ENCODE assay signal across 8 cellular contexts in the genomic region with DNA sequence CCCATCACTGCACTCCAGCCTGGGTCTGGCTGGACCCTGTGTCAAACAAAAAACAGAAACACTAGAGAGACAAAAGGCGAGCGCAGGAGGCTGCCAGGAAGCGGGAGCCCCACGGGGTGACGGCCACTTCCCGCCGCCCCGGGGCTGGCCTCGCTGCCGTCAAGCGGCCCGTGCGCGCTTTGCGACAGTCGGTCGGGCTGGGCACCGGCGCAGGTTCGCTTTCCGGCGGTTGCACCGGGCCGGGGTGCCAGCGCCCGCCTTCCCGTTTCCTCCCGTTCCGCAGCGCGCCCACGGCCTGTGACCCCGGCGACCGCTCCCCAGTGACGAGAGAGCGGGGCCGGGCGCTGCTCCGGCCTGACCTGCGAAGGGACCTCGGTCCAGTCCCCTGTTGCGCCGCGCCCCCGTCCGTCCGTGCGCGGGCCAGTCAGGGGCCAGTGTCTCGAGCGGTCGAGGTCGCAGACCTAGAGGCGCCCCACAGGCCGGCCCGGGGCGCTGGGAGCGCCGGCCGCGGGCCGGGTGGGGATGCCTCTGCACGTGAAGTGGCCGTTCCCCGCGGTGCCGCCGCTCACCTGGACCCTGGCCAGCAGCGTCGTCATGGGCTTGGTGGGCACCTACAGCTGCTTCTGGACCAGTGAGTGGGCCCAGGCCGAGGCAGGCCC. TPM values are rescaled to one million over a fixed set of nuclear protein-coding genes. Genes with fewer than 3 reads are reported as not detected.
DNase-seq lines count a peak whose midpoint lies in the region; ATAC-seq and TF ChIP-seq lines count a peak whose summit lies in the region.

A gene (plus strand): TSS at position 218 of the 659 bp plus-strand sequence. CDS start 305 bp downstream, at position 523.

- peak; percentile 23 for ATAC-seq in foreskin keratinocyte

- H3K27me3 ChIP-seq in BJ (ENCODE audit: control insufficient read depth, insufficient read depth, low read length) (no peaks in the 10 kb centered on the region), HUES64 (ENCODE audit: insufficient read depth, low read length) (no peaks in the 10 kb centered on the region), foreskin keratinocyte (no peaks in the 10 kb centered on the region), testis (no peaks in the 10 kb centered on the region)

- H3K4me1 ChIP-seq in HUES64 (ENCODE audit: insufficient read depth, low read length) (peaks cover 4% of the 10 kb centered on the region; the same call in 1 of the 2 replicates), foreskin keratinocyte (no peaks in the 10 kb centered on the region), testis (no peaks in the 10 kb centered on the region)

- H3K4me3 Mint-ChIP-seq in neural crest cell, result peak within 1 kb of the TSS; percentile 94

- no peaks in the 10 kb centered on the region; the same call in 1 of the 2 replicates for H3K36me3 ChIP-seq in BJ (ENCODE audit: control insufficient read depth, insufficient read depth, low read length)
- H3K36me3 ChIP-seq in HUES64 (ENCODE audit: insufficient read depth, low read length), result peaks cover 6% of the 10 kb centered on the region
- H3K36me3 ChIP-seq in testis (ENCODE audit: low read depth, missing control alignments), result no peaks in the 10 kb centered on the region

- POLR2A ChIA-PET in BJ (lab: Charles Lee), result interaction anchor here (0.6 to 1.2 kb wide), 3 partner anchors 33 to 125 kb away, joined by 3 read pairs; no protein-coding TSS in a partner anchor

- H3K9me3 ChIP-seq in HUES64 (ENCODE audit: insufficient read depth, low read depth, low read length) (no peaks in the 10 kb centered on the region), testis (no peaks in the 10 kb centered on the region)

- no peak for TF ChIP-seq CTCF in BJ (IDR thresholded peaks at IDR 0.05; ENCODE audit: insufficient read depth, low read depth, low read length)
- no peak for TF ChIP-seq CTCF in foreskin keratinocyte (conservative IDR thresholded peaks at IDR 0.05)
- TF ChIP-seq CTCF in neural crest cell (conservative IDR thresholded peaks at IDR 0.05), result no peak
- TF ChIP-seq CTCF in testis (IDR thresholded peaks at IDR 0.05), result no peak

- H3K27me3 Mint-ChIP-seq in neural crest cell (ENCODE audit: low read depth), result no peaks in the 10 kb centered on the region

- H3K4me1 Mint-ChIP-seq in neural crest cell, result peaks cover 13% of the 10 kb centered on the region

- H3K4me3 ChIP-seq in BJ (ENCODE audit: low read depth, low read length), result peak within 1 kb of the TSS; percentile 58
- peak within 1 kb of the TSS; percentile 76 for H3K4me3 ChIP-seq in HUES64 (ENCODE audit: low read length)
- peak within 1 kb of the TSS; percentile 60 to 79 for H3K4me3 ChIP-seq in testis

- TF ChIP-seq POLR2A in Raji (IDR thresholded peaks at IDR 0.05; ENCODE audit: insufficient read depth, low read depth, low read length), result peak; percentile 80; the same call in 1 of the 2 replicates
- no peak for TF ChIP-seq POLR2A in testis (IDR thresholded peaks at IDR 0.05)

- H3K36me3 Mint-ChIP-seq in neural crest cell (ENCODE audit: low read depth), result peaks cover 10% of the 10 kb centered on the region

- under 1% methylated on average over 72 of the region's 72 CpGs for WGBS in HUES64
- WGBS in testis, 2 donors, result 0% methylated on average over 11 to 14 of the region's 72 CpGs

- intact Hi-C loops in testis (cut with DNase I; ENCODE audit: low total_unique reads), result no loop called here

- CTCF ChIA-PET in BJ (lab: Yijun Ruan, JAX), result interaction anchor here (0.8 to 1.5 kb wide), 4 partner anchors 15 to 116 kb away, joined by 3 to 5 read pairs (median 3); no protein-coding TSS in a partner anchor

- no peaks in the 10 kb centered on the region for H3K9me3 Mint-ChIP-seq in neural crest cell

- DNase-seq in BJ (ENCODE audit: low read depth) (no peak), GM19238 (ENCODE audit: insufficient read length, low spot score) (peak; percentile 82), foreskin keratinocyte (peak in 1 of 2 donors; percentile 32), neural crest cell (ENCODE audit: low read depth, low spot score) (peak; percentile 41), testis (peak; percentile 58)
- peak; percentile 55 for DNase-seq in activated gamma-delta T cell treated with anti-CD3 and anti-CD28 coated beads, Interleukin-2, amount 50 U/mL, for 16 hours (ENCODE audit: low read depth)

- peak within 1 kb of the TSS; percentile 66 for H3K9ac ChIP-seq in HUES64 (ENCODE audit: low read depth, low read length)

- H3K27ac Mint-ChIP-seq in neural crest cell (ENCODE audit: unreplicated experiment), result peak within 1 kb of the TSS; percentile 96

- H3K27ac ChIP-seq in HUES64 (ENCODE audit: low read depth, low read length) (peak within 1 kb of the TSS; percentile 55; the same call in 1 of the 2 replicates), foreskin keratinocyte (peak within 1 kb of the TSS; percentile 67), testis (peak within 1 kb of the TSS; percentile 92 to 93)

RNA-seq across cellular contexts. Expression of the gene that starts here (rescaled TPM):
- 13.1 and 24.8 TPM in 2 replicates for polyA plus RNA-seq in BJ (2011; rRNA removed)
- polyA minus RNA-seq in BJ (2011; rRNA and poly(A)+ RNA removed), result 10.1 and 14.6 TPM in 2 replicates
- 11.5 TPM for polyA plus RNA-seq in HUES64 (2013, experiment 1 of 2)
- 20.0 TPM for polyA plus RNA-seq in HUES64 (2013, experiment 2 of 2)
- total RNA-seq in foreskin keratinocyte, result 26.5 and 31.9 TPM in 2 replicates
- polyA plus RNA-seq in foreskin keratinocyte, result 36.2 and 36.4 TPM in 2 replicates
- total RNA-seq in neural crest cell, result 45.7 and 47.1 TPM in 2 replicates
- 10 to 100 TPM; 32.1 to 48.7 TPM for total RNA-seq in testis
- 11.8 TPM for polyA plus RNA-seq in testis (ENCODE audit: insufficient read depth, low read depth, low replicate concordance)
